In the genomic region with DNA sequence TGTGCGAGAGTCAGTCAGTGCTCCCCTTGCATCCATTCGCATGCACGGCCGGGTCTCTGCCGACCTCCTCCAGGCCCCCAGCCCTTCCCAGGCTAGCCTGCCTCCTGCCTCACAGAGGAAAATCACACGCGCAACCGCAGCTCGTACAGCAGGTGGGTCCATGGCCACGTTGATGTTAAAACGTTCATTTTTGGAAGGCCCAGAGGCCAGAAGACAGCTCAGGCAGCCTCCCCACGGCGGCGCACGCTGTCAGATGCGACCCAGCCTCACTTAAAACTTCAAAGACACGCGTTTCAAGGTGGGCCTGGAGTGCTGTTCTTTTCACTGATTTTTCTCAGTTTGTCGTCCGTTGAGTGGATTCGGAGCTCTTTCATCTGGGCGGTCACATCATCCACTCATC, we compare ENCODE assay signal across 22 cellular contexts.
"Had no signal": no experiment of that assay in that cellular context is flagged by ENCODE, and none has a peak within 500 bp of the region (broad histone marks: within the 10 kb centered on the region; RNA-seq: fewer than 3 reads in every experiment).

No MANE protein-coding gene starts in this region.

- H3K9me3 ChIP-seq: colonic mucosa, esophagus squamous epithelium, gastrocnemius medialis, gastroesophageal sphincter, heart left ventricle, heart right ventricle had no signal

- H3K36me3 ChIP-seq: colonic mucosa, esophagus squamous epithelium, gastrocnemius medialis, gastroesophageal sphincter, heart left ventricle, heart right ventricle had no signal

- H3K27ac ChIP-seq: colonic mucosa, coronary artery, dorsolateral prefrontal cortex, epithelial cell of prostate, esophagus squamous epithelium, foreskin keratinocyte, gastrocnemius medialis, gastroesophageal sphincter, heart left ventricle, heart right ventricle had no signal

- H3K4me3 ChIP-seq: colonic mucosa, coronary artery, dorsolateral prefrontal cortex, esophagus squamous epithelium, gastrocnemius medialis, gastroesophageal sphincter, heart left ventricle, heart right ventricle had no signal

- ATAC-seq: effector memory CD8-positive, alpha-beta T cell; esophagus mucosa; foreskin keratinocyte; gastrocnemius medialis; gastroesophageal sphincter; heart left ventricle; heart right ventricle had no signal

- H3K27me3 ChIP-seq: colonic mucosa, foreskin keratinocyte, gastrocnemius medialis, gastroesophageal sphincter, heart left ventricle had no signal

- H3K4me1 ChIP-seq: colonic mucosa, esophagus squamous epithelium, foreskin keratinocyte, gastrocnemius medialis, gastroesophageal sphincter, heart left ventricle, heart right ventricle had no signal

- DNase-seq: colonic mucosa; cortex of kidney; dermis blood vessel endothelial cell; dorsolateral prefrontal cortex; effector CD4-positive, alpha-beta T cell; effector CD8-positive, alpha-beta T cell; effector memory CD4-positive, alpha-beta T cell; effector memory CD8-positive, alpha-beta T cell; endodermal cell; erythroblast; esophagus squamous epithelium; foreskin fibroblast; foreskin keratinocyte; foreskin melanocyte; gastrocnemius medialis; glutamatergic neuron; heart left ventricle; heart right ventricle had no signal
